Comparison of ENCODE assay signal across 27 cellular contexts in the genomic region with DNA sequence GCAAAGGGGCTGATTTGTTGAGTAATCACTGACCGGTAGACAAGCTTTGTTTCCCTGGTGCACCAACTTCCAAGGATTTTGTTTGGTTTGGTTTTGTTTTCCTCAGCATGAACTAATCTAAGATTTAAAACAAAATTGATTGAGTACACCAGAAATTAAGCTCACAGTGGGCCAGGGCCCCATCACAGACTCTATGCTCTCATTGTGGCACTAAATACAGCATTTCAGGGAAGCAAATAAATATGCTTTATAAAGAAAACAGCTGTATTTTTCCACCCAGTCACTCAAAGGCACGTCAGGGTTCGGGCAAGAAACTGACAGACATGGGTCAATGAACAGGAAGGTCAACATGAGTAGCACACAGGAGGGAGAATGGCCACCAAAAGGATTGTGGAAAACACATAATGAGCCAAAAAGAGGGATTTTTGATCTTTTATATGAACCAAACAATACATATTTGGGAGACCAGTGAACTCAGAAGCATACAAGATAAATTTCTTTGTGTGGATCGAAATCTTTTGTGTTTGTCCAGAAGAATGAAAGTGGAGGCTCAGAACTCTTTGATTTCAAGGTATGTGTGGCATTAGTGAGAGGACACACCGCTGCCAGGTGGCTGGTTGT. TPM values are rescaled to one million over a fixed set of nuclear protein-coding genes. Genes with fewer than 3 reads are reported as not detected.
"Had no signal": no experiment of that assay in that cellular context is flagged by ENCODE, and none has a peak within 500 bp of the region (broad histone marks: within the 10 kb centered on the region; RNA-seq: fewer than 3 reads in every experiment).

No MANE protein-coding gene starts in this region.

- H3K36me3 ChIP-seq: esophagus squamous epithelium, heart right ventricle, left lung, prostate gland, spleen, thoracic aorta, transverse colon, vagina had no signal

- H3K4me3 ChIP-seq: coronary artery, esophagus squamous epithelium, heart right ventricle, left lung, mucosa of descending colon, prostate gland, skin epidermis, spleen, thoracic aorta, transverse colon, vagina had no signal

- H3K4me1 ChIP-seq: esophagus squamous epithelium, heart right ventricle, left lung, prostate gland, transverse colon, vagina had no signal

- DNase-seq: dermis blood vessel endothelial cell; effector memory CD8-positive, alpha-beta T cell; erythroblast; esophagus squamous epithelium; foreskin melanocyte; glutamatergic neuron; heart right ventricle; hippocampal formation; left cardiac atrium; left lung; mesenchymal stem cell; mucosa of descending colon; naive B cell; nucleus accumbens; right cardiac atrium; spleen; stimulated activated naive B cell treated with anti-CD40 and anti-IgM and Interleukin-4, amounts not matched to agents 10 μg/mL and 1 μg/mL and 100 μg/mL, for 72 hours; transverse colon had no signal

- ATAC-seq: effector memory CD8-positive, alpha-beta T cell; heart right ventricle; left cardiac atrium; left lung; mucosa of descending colon; natural killer cell treated with Interleukin-12 subunit alpha and Interleukin-12 subunit beta and Interleukin-15 and Interleukin-18, amount 100 ng/mL, for 72 hours; right cardiac atrium; stimulated activated naive B cell treated with anti-CD40 and anti-IgM and Interleukin-4, amounts not matched to agents 10 μg/mL and 1 μg/mL and 100 μg/mL, for 72 hours had no signal

- H3K9me3 ChIP-seq: esophagus squamous epithelium, heart right ventricle, left lung, mucosa of descending colon, prostate gland, spleen, thoracic aorta, transverse colon, vagina had no signal

- H3K27ac ChIP-seq: coronary artery, esophagus squamous epithelium, heart right ventricle, left lung, prostate gland, skin epidermis, spleen, thoracic aorta, transverse colon, vagina had no signal

RNA-seq across cellular contexts. Expression of a gene that starts 8.8 kb away (rescaled TPM):
- total RNA-seq: esophagus squamous epithelium; lower leg skin; mesothelial cell of epicardium; mucosa of descending colon; natural killer cell treated with Interleukin-12 subunit alpha and Interleukin-12 subunit beta and Interleukin-15 and Interleukin-18, amount 100 ng/mL, for 72 hours; spleen; thoracic aorta; transverse colon; ureter; vagina had no signal
